Comparison of ENCODE assay signal across 8 cellular contexts in genomic region chr22:24727218-24727851, GRCh38. TPM values are rescaled to one million over a fixed set of nuclear protein-coding genes. Genes with fewer than 3 reads are reported as not detected.
DNase-seq lines count a peak whose midpoint lies in the region; ATAC-seq and TF ChIP-seq lines count a peak whose summit lies in the region.

No MANE protein-coding gene starts in this region.

- no peak for ATAC-seq in HG02852 (IDR thresholded peaks at IDR 0.05; ENCODE audit: unreplicated experiment)
- ATAC-seq in activated CD4-positive, alpha-beta T cell treated with anti-CD3 and anti-CD28 coated beads for 36 hours, result no peak
- no peak for ATAC-seq in HG02981 (IDR thresholded peaks at IDR 0.05; ENCODE audit: unreplicated experiment)

- POLR2A ChIA-PET in activated CD4-positive, alpha-beta T cell treated with anti-CD3 and anti-CD28 coated beads for 36 hours (lab: Charles Lee), result no interaction called here

- peak overlapping the region; percentile 52 for H3K27ac Mint-ChIP-seq in chondrocyte (ENCODE audit: unreplicated experiment)
- no peak overlapping the region for H3K27ac Mint-ChIP-seq in osteocyte (ENCODE audit: unreplicated experiment)
- H3K27ac Mint-ChIP-seq in activated CD4-positive, alpha-beta T cell treated with anti-CD3 and anti-CD28 coated beads for 36 hours, result no peak overlapping the region

- TF ChIP-seq CTCF in chondrocyte (IDR thresholded peaks at IDR 0.05), result no peak
- TF ChIP-seq CTCF in osteocyte (IDR thresholded peaks at IDR 0.05), result no peak

- H3K36me3 Mint-ChIP-seq in chondrocyte (ENCODE audit: low read depth) (peaks cover 2% of the 10 kb centered on the region), osteocyte (ENCODE audit: unreplicated experiment) (no peaks in the 10 kb centered on the region)
- H3K36me3 Mint-ChIP-seq in activated CD4-positive, alpha-beta T cell treated with anti-CD3 and anti-CD28 coated beads for 36 hours (ENCODE audit: low read depth), result no peaks in the 10 kb centered on the region

- peaks cover 2% of the 10 kb centered on the region for H3K9me3 Mint-ChIP-seq in chondrocyte (ENCODE audit: low read depth)
- H3K9me3 Mint-ChIP-seq in osteocyte (ENCODE audit: unreplicated experiment), result no peaks in the 10 kb centered on the region
- H3K9me3 Mint-ChIP-seq in activated CD4-positive, alpha-beta T cell treated with anti-CD3 and anti-CD28 coated beads for 36 hours (ENCODE audit: low read depth), result no peaks in the 10 kb centered on the region

- H3K4me3 Mint-ChIP-seq in chondrocyte (ENCODE audit: unreplicated experiment) (no peak overlapping the region), osteocyte (ENCODE audit: unreplicated experiment) (no peak overlapping the region)
- H3K4me3 Mint-ChIP-seq in activated CD4-positive, alpha-beta T cell treated with anti-CD3 and anti-CD28 coated beads for 36 hours, result no peak overlapping the region

- DNase-seq in EL (peak; percentile 89), NCI-H2107 (lab: John Stamatoyannopoulos, UW) (peak; percentile 52), chondrocyte (ENCODE audit: low spot score) (no peak), osteocyte (ENCODE audit: extremely low spot score, unreplicated experiment) (peak; percentile 72), NCI-H82 treated with DMSO at 0.1 percent for 48 hours (lab: John Stamatoyannopoulos, UW; ENCODE audit: unreplicated experiment) (no peak)
- no peak for DNase-seq in activated CD4-positive, alpha-beta T cell treated with anti-CD3 and anti-CD28 coated beads for 36 hours

- CTCF ChIA-PET in activated CD4-positive, alpha-beta T cell treated with anti-CD3 and anti-CD28 coated beads for 36 hours (lab: Charles Lee), result no interaction called here

- H3K27me3 Mint-ChIP-seq in chondrocyte (ENCODE audit: low read depth) (peaks cover 27% of the 10 kb centered on the region), osteocyte (ENCODE audit: unreplicated experiment) (peaks cover 31% of the 10 kb centered on the region)
- H3K27me3 Mint-ChIP-seq in activated CD4-positive, alpha-beta T cell treated with anti-CD3 and anti-CD28 coated beads for 36 hours, result peaks cover 10% of the 10 kb centered on the region

- H3K4me1 Mint-ChIP-seq in chondrocyte (ENCODE audit: low read depth) (peaks cover 23% of the 10 kb centered on the region), osteocyte (ENCODE audit: unreplicated experiment) (peaks cover 19% of the 10 kb centered on the region)
- H3K4me1 Mint-ChIP-seq in activated CD4-positive, alpha-beta T cell treated with anti-CD3 and anti-CD28 coated beads for 36 hours, result no peaks in the 10 kb centered on the region

- intact Hi-C loops in activated CD4-positive, alpha-beta T cell treated with anti-CD3 and anti-CD28 coated beads for 36 hours (cut with DNase I, micrococcal nuclease), result no loop called here

RNA-seq across cellular contexts. Expression of gene PIWIL3, which starts 47.2 kb away (rescaled TPM):
- total RNA-seq in chondrocyte, result not detected in 3 replicates
- total RNA-seq in osteocyte, result not detected in 2 replicates
- not detected for total RNA-seq in activated CD4-positive, alpha-beta T cell treated with anti-CD3 and anti-CD28 coated beads for 36 hours

Comparison
In these comparisons a context has a peak if more than half of its experiments do, and no peak if none do; other contexts are left out.
1. DNase-seq: peak in EL (single experiment), NCI-H2107 (single experiment) and osteocyte (single experiment); none in chondrocyte (single experiment), NCI-H82 treated with DMSO at 0.1 percent for 48 hours (single experiment) and activated CD4-positive, alpha-beta T cell treated with anti-CD3 and anti-CD28 coated beads for 36 hours (single experiment).